In the genomic region with DNA sequence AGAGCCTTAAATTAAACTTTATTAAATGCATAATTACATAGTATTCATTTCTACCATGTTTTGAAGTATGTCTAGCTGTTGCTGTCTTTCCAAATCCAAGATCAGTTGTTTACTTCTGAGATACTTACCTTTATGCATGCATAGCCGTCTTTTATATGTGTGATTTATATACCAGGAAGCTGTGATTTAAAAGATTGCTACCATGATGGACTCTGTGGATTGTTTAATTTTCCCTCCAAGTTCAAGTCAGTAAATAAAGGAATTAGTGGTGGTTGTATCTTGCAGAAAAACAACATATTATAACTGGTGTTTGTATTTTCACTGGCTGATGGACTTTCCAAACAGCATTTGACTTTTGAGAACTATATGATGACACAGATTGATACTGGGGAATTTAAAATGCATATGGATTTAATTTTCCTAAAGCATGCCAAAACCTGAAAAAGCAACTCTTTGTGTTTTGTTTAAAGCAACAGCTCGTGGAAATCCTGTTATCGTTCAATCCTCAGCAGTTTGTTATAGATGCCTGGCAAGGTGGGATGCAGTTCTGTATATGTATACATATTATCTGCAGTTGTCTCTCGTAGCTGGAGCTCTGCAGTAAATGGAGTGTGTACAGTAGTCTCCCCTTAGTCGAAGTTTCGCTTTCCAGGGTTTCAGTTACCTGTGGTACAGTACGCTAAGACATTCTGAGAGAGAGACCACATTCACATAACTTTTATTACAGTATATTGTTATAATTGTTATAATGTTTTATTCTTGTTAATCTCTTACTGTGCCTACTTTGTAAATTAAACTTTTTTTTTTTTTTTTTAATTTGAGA, we compare ENCODE assay signal across 21 cellular contexts.
A peak's percentile ranks its signal among the peaks of the same experiment; 100 is the strongest.
DNase-seq lines count a peak whose midpoint lies in the region; TF ChIP-seq lines count a peak whose summit lies in the region.
"Had no signal": no experiment of that assay in that cellular context is flagged by ENCODE, and none has a peak within 500 bp of the region (broad histone marks: within the 10 kb centered on the region; RNA-seq: fewer than 3 reads in every experiment).

No MANE protein-coding gene starts in this region.

- DNase-seq in DMS153 treated with DMSO at 0.1 percent for 48 hours (lab: John Stamatoyannopoulos, UW; ENCODE audit: unreplicated experiment): peak; percentile 60
- no peak for DNase-seq in Karpas-422
- DNase-seq in SK-N-SH: no peak
- DNase-seq in mesothelial cell of epicardium (ENCODE audit: low spot score in 2 of 2, unreplicated experiment in 2 of 2): no peak
- DNase-seq in uterus: no peak
- no peak for DNase-seq in activated CD4-positive, alpha-beta T cell treated with anti-CD3 and anti-CD28 coated beads, Interleukin-2, amount 10 ng/mL, durations not matched to agents 24 days and 14 days
- no peak for DNase-seq in GOT3 (lab: John Stamatoyannopoulos, UW)
- DNase-seq: activated CD4-positive, alpha-beta T cell treated with anti-CD3 and anti-CD28 coated beads, Interleukin-2, amount 10 ng/mL, durations not matched to agents 7 days and 5 days; activated CD8-positive, alpha-beta memory T cell treated with anti-CD3 and anti-CD28 coated beads, Interleukin-2, amount 50 U/mL, for 4 hours; activated gamma-delta T cell; AML-193; Calu3; GF-D8; NCI-H524; psoas muscle; stimulated activated CD4-positive, alpha-beta T cell treated with anti-CD3 and anti-CD28 coated beads, Interleukin-4, amount 100 ng/mL, for 4 hours had no signal

- H3K79me2 ChIP-seq in Karpas-422 (ENCODE audit: low read length): peaks cover 98% of the 10 kb centered on the region
- peaks cover 22% of the 10 kb centered on the region; the same call in 1 of the 2 replicates for H3K79me2 ChIP-seq in SK-N-SH (ENCODE audit: insufficient read depth)

- no peak overlapping the region for H3K4me3 Mint-ChIP-seq in mesothelial cell of epicardium
- H3K4me3 Mint-ChIP-seq in activated CD4-positive, alpha-beta T cell treated with anti-CD3 and anti-CD28 coated beads, Interleukin-2, amount 10 ng/mL, durations not matched to agents 24 days and 14 days: no peak overlapping the region
- H3K4me3 Mint-ChIP-seq: activated CD4-positive, alpha-beta T cell treated with anti-CD3 and anti-CD28 coated beads, Interleukin-2, amount 10 ng/mL, durations not matched to agents 7 days and 5 days; central memory CD8-positive, alpha-beta T cell; neural crest cell had no signal

- H3K9me3 ChIP-seq in Karpas-422 (ENCODE audit: low read length): no peaks in the 10 kb centered on the region
- H3K9me3 ChIP-seq in SK-N-SH: no peaks in the 10 kb centered on the region
- H3K9me3 ChIP-seq in uterus: no peaks in the 10 kb centered on the region
- H3K9me3 ChIP-seq: psoas muscle had no signal

- H3F3A ChIP-seq in SK-N-SH (replicated peaks; ENCODE audit: insufficient read depth): peaks cover 8% of the 10 kb centered on the region

- 57% methylated on average over 7 of the region's 7 CpGs for WGBS in SK-N-SH (ENCODE audit: low lambda C conversion rate)

- CTCF ChIA-PET in SK-N-SH (lab: Yijun Ruan, JAX): interaction anchor here (0.8 to 3.5 kb wide), 4 partner anchors 10 to 86 kb away, joined by 3 to 19 read pairs (median 4); no protein-coding TSS in a partner anchor

- H3K27ac ChIP-seq in Karpas-422 (ENCODE audit: low read length) (peak overlapping the region; percentile 95), SK-N-SH (ENCODE audit: low read depth in 2 of 2, low read length in 1 of 2) (peak overlapping the region in 1 of 2 experiments; percentile 98; a peak in 2 of 4 replicates), uterus (no peak overlapping the region)
- H3K27ac ChIP-seq: psoas muscle had no signal

- H3K36me3 ChIP-seq in Karpas-422 (ENCODE audit: insufficient read depth, low read length) (0 out of 2 replicates have a peak, but pooled peaks cover 3% of the 10 kb centered on the region), SK-N-SH (replicated peaks in 1 of 2; ENCODE audit: control insufficient read depth in 1 of 2, insufficient read depth in 2 of 2, low read length in 1 of 2) (peaks cover 0 to 4% of the 10 kb centered on the region in 2 experiments), uterus (no peaks in the 10 kb centered on the region)

- no peak overlapping the region for H2AFZ ChIP-seq in Karpas-422 (ENCODE audit: low read length)
- no peak overlapping the region for H2AFZ ChIP-seq in SK-N-SH (ENCODE audit: low read depth)

- H3K4me2 ChIP-seq in Karpas-422 (ENCODE audit: low read depth, low read length, poor library complexity, severe bottlenecking) (peak overlapping the region; percentile 8), SK-N-SH (no peak overlapping the region)
- H3K4me2 ChIP-seq: smooth muscle cell had no signal

- no peaks in the 10 kb centered on the region for H3K9me3 Mint-ChIP-seq in mesothelial cell of epicardium
- H3K9me3 Mint-ChIP-seq in activated CD4-positive, alpha-beta T cell treated with anti-CD3 and anti-CD28 coated beads, Interleukin-2, amount 10 ng/mL, durations not matched to agents 24 days and 14 days: no peaks in the 10 kb centered on the region
- H3K9me3 Mint-ChIP-seq: activated CD4-positive, alpha-beta T cell treated with anti-CD3 and anti-CD28 coated beads, Interleukin-2, amount 10 ng/mL, durations not matched to agents 7 days and 5 days; central memory CD8-positive, alpha-beta T cell; neural crest cell had no signal

- H3K27me3 ChIP-seq in Karpas-422 (ENCODE audit: low read length): no peaks in the 10 kb centered on the region
- H3K27me3 ChIP-seq in SK-N-SH (ENCODE audit: insufficient read depth): no peaks in the 10 kb centered on the region
- H3K27me3 ChIP-seq in uterus: no peaks in the 10 kb centered on the region

- POLR2A ChIA-PET in SK-N-SH (lab: Yijun Ruan, JAX): interaction anchor here (0.8 to 1.1 kb wide), 2 partner anchors 10 to 12 kb away, joined by 4 to 6 read pairs; no protein-coding TSS in a partner anchor

- intact Hi-C loops in uterus (cut with DNase I; ENCODE audit: low total_unique reads): no loop called here
- intact Hi-C loops in activated CD4-positive, alpha-beta T cell treated with anti-CD3 and anti-CD28 coated beads, Interleukin-2, amount 10 ng/mL, durations not matched to agents 24 days and 14 days (cut with micrococcal nuclease): no loop called here

- H4K20me1 ChIP-seq in Karpas-422 (ENCODE audit: insufficient read depth, low read depth, low read length) (no peaks in the 10 kb centered on the region), SK-N-SH (ENCODE audit: insufficient read depth) (peaks cover 15% of the 10 kb centered on the region; the same call in 1 of the 2 replicates)

- no peaks in the 10 kb centered on the region for H3K36me3 Mint-ChIP-seq in mesothelial cell of epicardium
- no peaks in the 10 kb centered on the region for H3K36me3 Mint-ChIP-seq in activated CD4-positive, alpha-beta T cell treated with anti-CD3 and anti-CD28 coated beads, Interleukin-2, amount 10 ng/mL, durations not matched to agents 24 days and 14 days (ENCODE audit: low read depth)

- H3K9me2 ChIP-seq in Karpas-422 (replicated peaks; ENCODE audit: insufficient read depth, low read length): no peaks in the 10 kb centered on the region
- H3K9me2 ChIP-seq in SK-N-SH: no peaks in the 10 kb centered on the region

- peak in 1 of 2 experiments; percentile 67; a peak in 2 of 4 replicates for TF ChIP-seq EP300 in SK-N-SH (IDR thresholded peaks at IDR 0.05; ENCODE audit: borderline replicate concordance in 1 of 2, low read depth in 1 of 2, low read length in 1 of 2)

- peak overlapping the region; percentile 51 for H3K27ac Mint-ChIP-seq in mesothelial cell of epicardium
- H3K27ac Mint-ChIP-seq in activated CD4-positive, alpha-beta T cell treated with anti-CD3 and anti-CD28 coated beads, Interleukin-2, amount 10 ng/mL, durations not matched to agents 24 days and 14 days: no peak overlapping the region
- H3K27ac Mint-ChIP-seq: activated CD4-positive, alpha-beta T cell treated with anti-CD3 and anti-CD28 coated beads, Interleukin-2, amount 10 ng/mL, durations not matched to agents 7 days and 5 days had no signal

- H3K9ac ChIP-seq in Karpas-422 (ENCODE audit: low read length) (no peak overlapping the region), SK-N-SH (no peak overlapping the region)

- peak; percentile 28 for TF ChIP-seq RAD21 in SK-N-SH (IDR thresholded peaks at IDR 0.05; ENCODE audit: low read length)

- TF ChIP-seq CTCF in SK-N-SH (IDR thresholded peaks at IDR 0.05) (no peak), mesothelial cell of epicardium (IDR thresholded peaks at IDR 0.05; ENCODE audit: unreplicated experiment) (no peak), uterus (IDR thresholded peaks at IDR 0.05) (no peak)

- H3K4me1 ChIP-seq in Karpas-422 (ENCODE audit: low read length): peaks cover 72% of the 10 kb centered on the region
- H3K4me1 ChIP-seq in SK-N-SH (ENCODE audit: control insufficient read depth in 1 of 2, insufficient read depth in 2 of 2, low read depth in 1 of 2, low read length in 1 of 2): peaks cover 2 to 35% of the 10 kb centered on the region in 2 experiments; a peak in 3 of 4 replicates
- H3K4me1 ChIP-seq in uterus: no peaks in the 10 kb centered on the region

- H3K4me1 Mint-ChIP-seq in mesothelial cell of epicardium: peaks cover 55% of the 10 kb centered on the region
- H3K4me1 Mint-ChIP-seq in activated CD4-positive, alpha-beta T cell treated with anti-CD3 and anti-CD28 coated beads, Interleukin-2, amount 10 ng/mL, durations not matched to agents 24 days and 14 days: peaks cover 17% of the 10 kb centered on the region

- H3K4me3 ChIP-seq in Karpas-422 (ENCODE audit: low read length) (no peak overlapping the region), SK-N-SH (ENCODE audit: low read depth in 2 of 2, low read length in 1 of 2) (no peak overlapping the region), uterus (no peak overlapping the region)
- H3K4me3 ChIP-seq: GM12878, K562, psoas muscle, smooth muscle cell had no signal

- H3K27me3 Mint-ChIP-seq in mesothelial cell of epicardium (ENCODE audit: low read depth): no peaks in the 10 kb centered on the region
- no peaks in the 10 kb centered on the region for H3K27me3 Mint-ChIP-seq in activated CD4-positive, alpha-beta T cell treated with anti-CD3 and anti-CD28 coated beads, Interleukin-2, amount 10 ng/mL, durations not matched to agents 24 days and 14 days
- H3K27me3 Mint-ChIP-seq: activated CD4-positive, alpha-beta T cell treated with anti-CD3 and anti-CD28 coated beads, Interleukin-2, amount 10 ng/mL, durations not matched to agents 7 days and 5 days; central memory CD8-positive, alpha-beta T cell had no signal

- TF ChIP-seq POLR2A in uterus (IDR thresholded peaks at IDR 0.05): no peak

TF ChIP-seq in SK-N-SH, 30 proteins besides CTCF, POLR2A, EP300 and RAD21 (continues in another document):
- TF ChIP-seq GATA2 (CRISPR knock-in tag; IDR thresholded peaks at IDR 0.05) (peak; percentile 47; the same call in 1 of the 2 replicates), TCF12 (IDR thresholded peaks at IDR 0.05) (peak; percentile 68), MXI1 (IDR thresholded peaks at IDR 0.05; ENCODE audit: low read depth, low read length) (peak; percentile 56; the same call in 1 of the 2 replicates)
